ENCODE assay signal across 9 cellular contexts in the genomic region with DNA sequence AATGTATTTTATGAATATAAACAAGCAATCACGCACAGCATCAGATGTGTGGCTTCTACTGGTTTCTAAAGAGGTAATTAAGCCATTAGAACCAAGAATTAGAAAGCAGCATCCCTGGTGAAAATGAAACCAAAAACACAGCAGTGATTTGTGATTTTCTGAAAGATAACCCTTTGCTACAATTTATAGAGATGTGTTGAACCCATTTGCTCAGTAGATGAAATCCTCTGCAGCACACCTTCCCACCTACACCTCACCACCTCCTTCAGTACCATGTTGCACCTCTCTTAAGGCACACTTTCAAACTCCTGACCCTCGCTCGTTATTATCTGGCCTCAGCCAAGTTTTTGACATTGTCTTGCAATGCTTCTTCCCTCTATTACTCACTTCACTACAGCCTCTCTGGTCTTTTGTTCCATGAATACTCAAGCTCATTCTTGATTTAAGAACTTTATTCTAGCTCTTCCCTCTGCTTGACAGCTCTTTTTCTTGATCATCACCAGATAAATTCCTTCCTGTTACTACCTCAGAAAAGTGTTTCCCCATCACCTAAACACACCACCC. TPM values are rescaled to one million over a fixed set of nuclear protein-coding genes. Genes with fewer than 3 reads are reported as not detected.
A peak's percentile ranks its signal among the peaks of the same experiment; 100 is the strongest.
DNase-seq lines count a peak whose midpoint lies in the region; ATAC-seq and TF ChIP-seq lines count a peak whose summit lies in the region.
"Had no signal": no experiment of that assay in that cellular context is flagged by ENCODE, and none has a peak within 500 bp of the region (broad histone marks: within the 10 kb centered on the region; RNA-seq: fewer than 3 reads in every experiment).

No MANE protein-coding gene starts in this region.

- peaks cover 49% of the 10 kb centered on the region for H3K4me1 ChIP-seq in lower lobe of right lung
- peaks cover 3% of the 10 kb centered on the region; the same call in 1 of the 2 replicates for H3K4me1 ChIP-seq in HAP-1

- no peak overlapping the region for H3K27ac ChIP-seq in lower lobe of right lung

- H3K4me3 ChIP-seq in WI38 (ENCODE audit: low read depth, low read length), result peak overlapping the region; percentile 16; the same call in 1 of the 2 replicates
- H3K4me3 ChIP-seq in lower lobe of right lung, result peak overlapping the region; percentile 1
- H3K4me3 ChIP-seq in HAP-1, result no peak overlapping the region
- H3K4me3 ChIP-seq: mucosa of descending colon had no signal

- H3K9me3 ChIP-seq in lower lobe of right lung, result no peaks in the 10 kb centered on the region
- no peaks in the 10 kb centered on the region for H3K9me3 ChIP-seq in HAP-1
- H3K9me3 ChIP-seq: mucosa of descending colon had no signal

- H3K36me3 Mint-ChIP-seq in CD14-positive monocyte, result peaks cover 9 to 11% of the 10 kb centered on the region in 2 donors

- H3K4me3 Mint-ChIP-seq in CD14-positive monocyte, result peak overlapping the region; percentile 72 to 80

- peak overlapping the region; percentile 88 to 97 (median 95) for H3K27ac Mint-ChIP-seq in CD14-positive monocyte

- peaks cover 48% of the 10 kb centered on the region for H3K4me1 Mint-ChIP-seq in CD14-positive monocyte

- H3K36me3 ChIP-seq in lower lobe of right lung (no peaks in the 10 kb centered on the region), HAP-1 (replicated peaks) (no peaks in the 10 kb centered on the region; the same call in 1 of the 2 replicates)

- TF ChIP-seq CTCF in CD14-positive monocyte (IDR thresholded peaks at IDR 0.05) (no peak), WI38 (IDR thresholded peaks at IDR 0.05; ENCODE audit: low read depth, low read length) (no peak), lower lobe of right lung (IDR thresholded peaks at IDR 0.05) (no peak)

- in situ Hi-C loops in HAP-1 (cut with MboI; ENCODE audit: low sequenced_read_pairs), result no loop called here

- no peaks in the 10 kb centered on the region for H3K27me3 Mint-ChIP-seq in CD14-positive monocyte (ENCODE audit: low read depth in 3 of 3)

- intact Hi-C loops in CD14-positive monocyte (cut with micrococcal nuclease), result loop anchor here (5.0 kb wide), 3 partner anchors 39 to 104 kb away; partner anchors contain the start of genes NSL1 (in 2 of the 2), TATDN3 (in 2 of the 2) and FLVCR1 (in 1 of the 2)
- intact Hi-C loops in lower lobe of right lung (cut with DNase I), result no loop called here

- ATAC-seq in GM19395 (IDR thresholded peaks at IDR 0.05; ENCODE audit: unreplicated experiment) (peak; percentile 48), lower lobe of right lung (peak in 1 of 2 donors; percentile 30), GM19328 (IDR thresholded peaks at IDR 0.05; ENCODE audit: unreplicated experiment) (no peak)

- DNase-seq in CD14-positive monocyte (ENCODE audit: low spot score) (no peak), lower lobe of right lung (no peak), midbrain (lab: John Stamatoyannopoulos, UW) (no peak), HAP-1 (ENCODE audit: low spot score in 2 of 2) (no peak), DMS153 (lab: John Stamatoyannopoulos, UW) (no peak)
- DNase-seq: mucosa of descending colon had no signal

- H3K27me3 ChIP-seq in lower lobe of right lung (ENCODE audit: low read depth), result no peaks in the 10 kb centered on the region
- H3K27me3 ChIP-seq in HAP-1 (ENCODE audit: low read depth), result no peaks in the 10 kb centered on the region

- peaks cover 0 to 2% (median 0%) of the 10 kb centered on the region in 7 donors for H3K9me3 Mint-ChIP-seq in CD14-positive monocyte

RNA-seq across cellular contexts. Expression of gene NSL1, which starts 38.6 kb away (rescaled TPM):
- 10 to 100 TPM; 62.3 to 80.3 TPM for polyA plus RNA-seq in CD14-positive monocyte
- total RNA-seq in lower lobe of right lung, result 30.8 TPM

RNA-seq across cellular contexts. Expression of gene TATDN3, which starts 38.7 kb away (rescaled TPM):
- polyA plus RNA-seq in CD14-positive monocyte, result 10 to 100 TPM; 31.4 to 34.3 TPM
- 12.3 TPM for total RNA-seq in lower lobe of right lung

RNA-seq across cellular contexts. Expression of gene BATF3, which starts 53.4 kb away (rescaled TPM):
- polyA plus RNA-seq in CD14-positive monocyte, result 10 to 100 TPM; 15.1 to 34.7 TPM
- 12.8 TPM for total RNA-seq in lower lobe of right lung
